In genomic region chr4:173530326-173531062, GRCh38 we compare ENCODE assay signal across 10 cellular contexts. TPM values are rescaled to one million over a fixed set of nuclear protein-coding genes. Genes with fewer than 3 reads are reported as not detected.
A peak's percentile ranks its signal among the peaks of the same experiment; 100 is the strongest.
DNase-seq lines count a peak whose midpoint lies in the region; ATAC-seq, FAIRE-seq and TF ChIP-seq lines count a peak whose summit lies in the region.
"Had no signal": no experiment of that assay in that cellular context is flagged by ENCODE, and none has a peak within 500 bp of the region (broad histone marks: within the 10 kb centered on the region; RNA-seq: fewer than 3 reads in every experiment).

No MANE protein-coding gene starts in this region.

- H3K9me3 ChIP-seq in endodermal cell (ENCODE audit: control insufficient read depth, low read length): no peaks in the 10 kb centered on the region
- no peaks in the 10 kb centered on the region for H3K9me3 ChIP-seq in pancreas

- peak overlapping the region; percentile 71 for H3K4me3 ChIP-seq in AG10803 (ENCODE audit: low read length)
- peak overlapping the region; percentile 69 for H3K4me3 ChIP-seq in endodermal cell (ENCODE audit: low read length)
- peak overlapping the region in 3 of 4 donors; percentile 18 to 57 (median 43) for H3K4me3 ChIP-seq in pancreas

- no peak overlapping the region for H3K9ac ChIP-seq in endodermal cell (ENCODE audit: extremely low read depth, low read length, poor library complexity, severe bottlenecking)

- H3K4me1 Mint-ChIP-seq in endodermal cell: peaks cover 26% of the 10 kb centered on the region

- TF ChIP-seq CTCF in AG10803 (conservative IDR thresholded peaks at IDR 0.05; ENCODE audit: low read length) (no peak), endodermal cell (conservative IDR thresholded peaks at IDR 0.05) (no peak), pancreas (IDR thresholded peaks at IDR 0.05) (no peak)

- peaks cover 97% of the 10 kb centered on the region for H3K27me3 Mint-ChIP-seq in endodermal cell (ENCODE audit: insufficient read depth)

- no peak overlapping the region for H3K27ac Mint-ChIP-seq in endodermal cell

- no peaks in the 10 kb centered on the region for H3K9me3 Mint-ChIP-seq in endodermal cell

- H3K4me1 ChIP-seq in endodermal cell (ENCODE audit: control insufficient read depth, insufficient read depth, low read length) (no peaks in the 10 kb centered on the region), pancreas (no peaks in the 10 kb centered on the region)

- 4 to 5% methylated on average over 20 to 33 of the region's 34 CpGs for WGBS in endodermal cell (ENCODE audit: insufficient coverage in 1 of 2, insufficient read length in 1 of 2), 2 experiments
- WGBS in pancreas, 2 donors: 4 to 6% methylated on average over 34 of the region's 34 CpGs

- no peaks in the 10 kb centered on the region for H3K36me3 Mint-ChIP-seq in endodermal cell (ENCODE audit: low read depth)

- H3K4me3 Mint-ChIP-seq in endodermal cell: peak overlapping the region; percentile 54

- H3K27ac ChIP-seq in endodermal cell (ENCODE audit: low read depth, low read length): no peak overlapping the region
- H3K27ac ChIP-seq in pancreas: peak overlapping the region in 2 of 4 donors; percentile 7 to 41

- FAIRE-seq in pancreas (lab: Jason Lieb, UNC): no peak

- peaks cover 97% of the 10 kb centered on the region for H3K27me3 ChIP-seq in endodermal cell (ENCODE audit: control insufficient read depth, insufficient read depth, low read length, poor library complexity, severe bottlenecking)
- H3K27me3 ChIP-seq in pancreas: peaks cover 0 to 27% (median 10%) of the 10 kb centered on the region in 4 donors

- ATAC-seq in pancreas (peak in 1 of 4 donors; percentile 5), GM21515 (IDR thresholded peaks at IDR 0.05; ENCODE audit: unreplicated experiment) (no peak)

- DNase-seq in AG10803 (ENCODE audit: low read depth): no peak
- DNase-seq in HuH-7 (ENCODE audit: low spot score): peak; percentile 9
- DNase-seq in endodermal cell: peak; percentile 64
- no peak for DNase-seq in pancreas
- no peak for DNase-seq in HPDE6-E6E7 (ENCODE audit: extremely low spot score)
- DNase-seq in globus pallidus (ENCODE audit: low spot score): no peak
- DNase-seq in NCI-H2107 treated with DMSO at 0.1 percent for 48 hours (lab: John Stamatoyannopoulos, UW; ENCODE audit: unreplicated experiment): no peak
- DNase-seq: GF-D8 had no signal

- H3K36me3 ChIP-seq in endodermal cell (ENCODE audit: control insufficient read depth, insufficient read depth, low read length) (no peaks in the 10 kb centered on the region), pancreas (no peaks in the 10 kb centered on the region)

- intact Hi-C loops in pancreas (cut with DNase I): no loop called here

RNA-seq across cellular contexts. Expression of gene HAND2, which starts 0.5 kb away (rescaled TPM):
- total RNA-seq in endodermal cell (not detected), pancreas (10 to 100 TPM in 1 of 6 donors, 1 to 10 TPM in 5; 1.7 to 11.4 (median 2.7) TPM)
- 2.0 TPM for polyA plus RNA-seq in endodermal cell (2013, experiment 1 of 2)
- 2.0 TPM for polyA plus RNA-seq in endodermal cell (2013, experiment 2 of 2)
- 1 to 10 TPM; 3.8 to 5.0 TPM for polyA plus RNA-seq in pancreas
- total RNA-seq: OCI-LY7 had no signal

Comparison
In these comparisons a context has a peak if more than half of its experiments do, and no peak if none do; other contexts are left out.
1. DNase-seq: peak in HuH-7 (single experiment) and endodermal cell (single experiment); none in AG10803 (single experiment), pancreas (0 of 6), HPDE6-E6E7 (single experiment), globus pallidus (single experiment) and NCI-H2107 treated with DMSO at 0.1 percent for 48 hours (single experiment).
2. Peak in every context shown above with its lines, with median percentiles within 50 percentile points of each other: H3K4me3 ChIP-seq.